8 cellular contexts compared by ENCODE assay signal in the genomic region with DNA sequence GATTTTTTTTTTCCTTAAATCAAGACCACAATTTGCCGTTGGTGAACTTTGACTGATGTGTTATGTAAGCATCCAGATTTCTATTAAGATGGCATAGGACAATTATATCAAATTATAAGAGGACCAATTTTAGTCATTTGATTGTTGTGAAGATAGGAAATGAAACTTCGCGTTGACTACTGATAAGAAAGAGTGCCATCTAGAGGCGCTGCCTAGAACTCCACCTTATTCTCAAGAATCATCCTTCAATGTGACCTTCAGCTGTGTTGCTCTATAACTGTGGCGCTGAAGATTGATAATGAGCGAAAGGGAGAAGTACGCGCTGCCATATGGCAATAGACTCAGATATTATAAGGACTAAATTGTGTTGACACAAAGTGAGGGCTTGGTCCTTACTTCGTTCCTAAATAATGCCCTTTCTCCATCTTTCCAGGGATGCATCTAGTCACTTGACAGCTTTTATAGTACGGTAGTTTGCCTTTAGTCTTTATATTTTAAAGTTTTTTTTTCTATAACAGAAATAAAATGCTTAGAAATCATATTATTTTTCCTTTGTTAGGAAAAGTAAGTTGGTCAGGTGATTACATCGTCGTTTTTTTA.
DNase-seq lines count a peak whose midpoint lies in the region; ATAC-seq, FAIRE-seq and TF ChIP-seq lines count a peak whose summit lies in the region.

No MANE protein-coding gene starts in this region.

- TF ChIP-seq CTCF in BE2C (IDR thresholded peaks at IDR 0.05; ENCODE audit: low read depth, low read length), result peak; percentile 77
- TF ChIP-seq CTCF in OCI-LY1 (IDR thresholded peaks at IDR 0.05; ENCODE audit: low read length), result peak; percentile 70
- TF ChIP-seq CTCF in brain microvascular endothelial cell (IDR thresholded peaks at IDR 0.05; ENCODE audit: low read depth, low read length, missing control alignments), result peak; percentile 68
- peak; percentile 87 for TF ChIP-seq CTCF in HepG2 (CRISPR knock-in tag; IDR thresholded peaks at IDR 0.05)
- peak; percentile 24 for TF ChIP-seq CTCF in thoracic aorta (IDR thresholded peaks at IDR 0.05)

- H2AFZ ChIP-seq in OCI-LY1 (ENCODE audit: low read length), result no peak overlapping the region
- no peak overlapping the region for H2AFZ ChIP-seq in HepG2 (ENCODE audit: low read length)

- peak; percentile 40 for DNase-seq in BE2C
- DNase-seq in Jurkat, Clone E6-1 (ENCODE audit: low read depth, low spot score), result peak; percentile 57
- peak; percentile 43 for DNase-seq in brain microvascular endothelial cell
- DNase-seq in HepG2 (ENCODE audit: low spot score), result peak; percentile 70
- no peak for DNase-seq in thoracic aorta (ENCODE audit: low spot score)

- H3K4me2 ChIP-seq in OCI-LY1 (ENCODE audit: low read length), result no peak overlapping the region
- H3K4me2 ChIP-seq in HepG2 (ENCODE audit: low read depth, low read length), result peak overlapping the region; percentile 5; the same call in 1 of the 2 replicates

- H3K27me3 ChIP-seq in BE2C (no peaks in the 10 kb centered on the region), OCI-LY1 (ENCODE audit: insufficient read depth, low read length) (no peaks in the 10 kb centered on the region), brain microvascular endothelial cell (replicated peaks) (no peaks in the 10 kb centered on the region), HepG2 (ENCODE audit: control insufficient read depth in 1 of 2, insufficient read depth in 2 of 2, low read length in 2 of 2) (no peaks in the 10 kb centered on the region), thoracic aorta (replicated peaks; ENCODE audit: insufficient read depth) (no peaks in the 10 kb centered on the region)

- H3F3A ChIP-seq in OCI-LY1 (ENCODE audit: insufficient read depth, low read length), result no peaks in the 10 kb centered on the region

- CTCF ChIA-PET in HepG2 (lab: Yijun Ruan, JAX; ENCODE audit: low intra/inter-chr PET ratio, low total read pairs), result interaction anchor here (1.0 to 2.0 kb wide), 5 partner anchors 11 to 690 kb away, joined by 3 to 16 read pairs (median 4); no protein-coding TSS in a partner anchor

- H3K4me3 ChIP-seq in BE2C (ENCODE audit: low read depth, low read length) (no peak overlapping the region), OCI-LY1 (ENCODE audit: low read depth, low read length, poor library complexity, severe bottlenecking) (no peak overlapping the region), brain microvascular endothelial cell (ENCODE audit: low read depth, low read length) (no peak overlapping the region), HepG2 (replicated peaks in 1 of 3; ENCODE audit: insufficient read depth in 1 of 3, low read depth in 2 of 3, low read length in 3 of 3) (no peak overlapping the region), thoracic aorta (no peak overlapping the region)
- no peak overlapping the region for H3K4me3 ChIP-seq in Jurkat, Clone E6-1 (ENCODE audit: low read length)

- WGBS in HepG2 (ENCODE audit: low lambda C conversion rate), result 7% methylated on average over 12 of the region's 12 CpGs

- BruUV-seq in HepG2 (replicated peaks; lab: Mats Ljungman, UMichigan), result no TSS peak

- in situ Hi-C loops in brain microvascular endothelial cell (cut with HindIII; ENCODE audit: low pct_ligation_motif_present, low sequenced_read_pairs), result no loop called here
- in situ Hi-C loops in HepG2 (cut with HindIII; ENCODE audit: extremely low pct_ligation_motif_present, low pct_unique_long_range_greater_than_20kb), result loop anchor here (5.0 kb wide), 1 partner anchor 693 kb away; no protein-coding TSS in a partner anchor

- H3K36me3 ChIP-seq in BE2C (no peaks in the 10 kb centered on the region), OCI-LY1 (ENCODE audit: insufficient read depth, low read length) (no peaks in the 10 kb centered on the region), brain microvascular endothelial cell (replicated peaks) (no peaks in the 10 kb centered on the region), HepG2 (replicated peaks in 1 of 2; ENCODE audit: control insufficient read depth in 1 of 2, insufficient read depth in 2 of 2, low read length in 2 of 2) (no peaks in the 10 kb centered on the region), thoracic aorta (no peaks in the 10 kb centered on the region)

- TF ChIP-seq EP300 in HepG2 (IDR thresholded peaks at IDR 0.05; ENCODE audit: low read depth in 2 of 2, low read length in 2 of 2), result no peak
- TF ChIP-seq EP300 in HepG2 (CRISPR knock-in tag; IDR thresholded peaks at IDR 0.05; ENCODE audit: borderline replicate concordance), result no peak

- TF ChIP-seq POLR2A in HepG2 (IDR thresholded peaks at IDR 0.05; ENCODE audit: insufficient read depth in 1 of 2, low read depth in 2 of 2, low read length in 2 of 2), result no peak

- POLR2A ChIA-PET in HepG2 (lab: Yijun Ruan, JAX), result no interaction called here

- H3K4me1 ChIP-seq in BE2C (no peaks in the 10 kb centered on the region), OCI-LY1 (ENCODE audit: insufficient read depth, low read length, severe bottlenecking) (no peaks in the 10 kb centered on the region), HepG2 (ENCODE audit: insufficient read depth, low read length) (no peaks in the 10 kb centered on the region), thoracic aorta (ENCODE audit: control insufficient read depth in 1 of 2, low read depth in 2 of 2) (no peaks in the 10 kb centered on the region)

- H3K9ac ChIP-seq in OCI-LY1 (ENCODE audit: low read length) (no peak overlapping the region), HepG2 (ENCODE audit: insufficient read depth, low read depth, low read length) (no peak overlapping the region)

- ATAC-seq in GM18511 (IDR thresholded peaks at IDR 0.05; ENCODE audit: unreplicated experiment), result peak; percentile 81
- peak; percentile 94 for ATAC-seq in HepG2
- ATAC-seq in thoracic aorta (ENCODE audit: insufficient number of reproducible peaks, low FRiP score, low read depth), result no peak
- no peak for ATAC-seq in GM19351 (IDR thresholded peaks at IDR 0.05; ENCODE audit: unreplicated experiment)

- FAIRE-seq in HepG2 (lab: Jason Lieb, UNC), result peak; percentile 93

- H4K20me1 ChIP-seq in OCI-LY1 (ENCODE audit: insufficient read depth, low read length) (no peaks in the 10 kb centered on the region), HepG2 (ENCODE audit: insufficient read depth, low read length) (no peaks in the 10 kb centered on the region)

- H3K79me2 ChIP-seq in OCI-LY1 (ENCODE audit: insufficient read depth, low read length) (no peaks in the 10 kb centered on the region), HepG2 (ENCODE audit: insufficient read depth, low read length) (no peaks in the 10 kb centered on the region)

- no peak for TF ChIP-seq RAD21 in HepG2 (CRISPR knock-in tag; IDR thresholded peaks at IDR 0.05)

- H3K9me2 ChIP-seq in OCI-LY1 (ENCODE audit: low read depth, low read length), result no peaks in the 10 kb centered on the region

- H3K9me3 ChIP-seq in BE2C, result no peaks in the 10 kb centered on the region
- H3K9me3 ChIP-seq in OCI-LY1 (ENCODE audit: low read length), result no peaks in the 10 kb centered on the region
- no peaks in the 10 kb centered on the region for H3K9me3 ChIP-seq in HepG2 (ENCODE audit: low read length)
- no peaks in the 10 kb centered on the region for H3K9me3 ChIP-seq in thoracic aorta

- intact Hi-C loops in HepG2 (cut with micrococcal nuclease; ENCODE audit: unreplicated experiment), result loop anchor here (1.0 to 10.0 kb wide), 3 partner anchors 19 to 690 kb away; no protein-coding TSS in a partner anchor

- no peak overlapping the region for H3K27ac ChIP-seq in OCI-LY1 (ENCODE audit: low read depth, low read length, poor library complexity, severe bottlenecking)
- H3K27ac ChIP-seq in brain microvascular endothelial cell, result no peak overlapping the region
- no peak overlapping the region for H3K27ac ChIP-seq in HepG2 (ENCODE audit: extremely low read length, insufficient read depth, low read length)
- no peak overlapping the region for H3K27ac ChIP-seq in thoracic aorta

TF ChIP-seq in HepG2, 621 proteins besides CTCF, POLR2A, EP300 and RAD21 (continues in another document):
- TF ChIP-seq ZNF615 (CRISPR knock-in tag; IDR thresholded peaks at IDR 0.05; ENCODE audit: borderline replicate concordance), result no peak
- TF ChIP-seq ZNF609 (CRISPR knock-in tag; IDR thresholded peaks at IDR 0.05; ENCODE audit: borderline replicate concordance), result no peak
- TF ChIP-seq ESRRA (CRISPR knock-in tag; IDR thresholded peaks at IDR 0.05; ENCODE audit: low read depth), result peak; percentile 89
- no peak for TF ChIP-seq FOXP1 (IDR thresholded peaks at IDR 0.05)
- TF ChIP-seq FOXP1 (CRISPR knock-in tag; IDR thresholded peaks at IDR 0.05), result no peak
- TF ChIP-seq SOX5 (CRISPR knock-in tag; IDR thresholded peaks at IDR 0.05; ENCODE audit: borderline replicate concordance), result no peak

Comparison
In these comparisons a context has a peak if more than half of its experiments do, and no peak if none do; other contexts are left out.
1. CTCF ChIP-seq: peak in every context shown above with its lines; median percentile 87 in HepG2; 77 in BE2C; 70 in OCI-LY1; 68 in brain microvascular endothelial cell; 24 in thoracic aorta.
2. ATAC-seq: peak in GM18511 (single experiment) and HepG2 (single experiment); none in thoracic aorta (single experiment) and GM19351 (single experiment).